ENCODE assay signal across 15 cellular contexts in the genomic region with DNA sequence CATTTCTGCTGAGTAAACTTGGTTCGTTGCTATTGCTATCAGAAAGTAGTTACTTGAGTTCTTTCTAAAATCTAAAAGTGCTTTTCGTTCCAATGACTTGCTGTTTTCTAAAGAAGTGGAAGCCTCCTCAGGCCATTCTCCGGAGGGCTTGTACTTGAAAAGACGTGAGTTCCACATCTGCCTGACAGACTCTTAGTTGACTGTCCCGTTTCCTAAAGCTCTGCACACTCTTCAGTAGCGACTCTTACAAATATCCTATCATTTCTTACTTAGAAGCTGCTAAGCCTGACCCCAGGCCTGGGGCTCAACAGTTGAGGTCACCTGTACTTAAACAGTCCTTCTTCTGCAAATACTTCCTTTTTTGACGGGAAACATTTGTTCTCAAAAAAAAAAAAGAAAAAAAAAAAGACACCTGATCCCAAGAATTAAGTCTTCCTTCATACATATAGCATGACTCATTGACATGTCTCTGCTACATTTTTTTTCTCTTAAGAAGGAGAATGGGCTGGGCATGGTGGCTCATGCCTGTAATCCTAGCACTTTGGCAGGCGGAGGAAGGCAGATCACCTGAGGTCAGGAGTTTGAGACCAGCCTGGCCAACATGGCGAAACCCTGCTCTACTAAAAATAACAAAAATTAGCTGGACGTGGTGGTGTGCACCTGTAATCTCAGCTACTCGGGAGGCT.
DNase-seq lines count a peak whose midpoint lies in the region; ATAC-seq and TF ChIP-seq lines count a peak whose summit lies in the region.
"Had no signal": no experiment of that assay in that cellular context is flagged by ENCODE, and none has a peak within 500 bp of the region (broad histone marks: within the 10 kb centered on the region; RNA-seq: fewer than 3 reads in every experiment).

No MANE protein-coding gene starts in this region.

- H3K27ac ChIP-seq in mesendoderm (ENCODE audit: low read depth, low read length): peak overlapping the region; percentile 43
- no peak overlapping the region for H3K27ac ChIP-seq in colonic mucosa
- H3K27ac ChIP-seq: spleen had no signal

- no peak overlapping the region for H3K4ac ChIP-seq in mesendoderm (ENCODE audit: low read depth, low read length)

- no peak overlapping the region for H3K4me3 ChIP-seq in AG10803 (ENCODE audit: low read length)
- no peak overlapping the region for H3K4me3 ChIP-seq in choroid plexus epithelial cell (ENCODE audit: low read depth, low read length)
- H3K4me3 ChIP-seq in mesendoderm (ENCODE audit: low read length): no peak overlapping the region
- H3K4me3 ChIP-seq in colonic mucosa: no peak overlapping the region
- H3K4me3 ChIP-seq: spleen had no signal

- H3K9ac ChIP-seq in mesendoderm (ENCODE audit: low read length) (no peak overlapping the region), colonic mucosa (ENCODE audit: low read depth in 2 of 2, low read length in 2 of 2) (no peak overlapping the region)
- H3K9ac ChIP-seq: SK-N-SH had no signal

- H3K36me3 ChIP-seq in mesendoderm (ENCODE audit: control insufficient read depth, insufficient read depth, low read length): no peaks in the 10 kb centered on the region
- no peaks in the 10 kb centered on the region for H3K36me3 ChIP-seq in colonic mucosa
- H3K36me3 ChIP-seq: spleen had no signal

- H3K4me1 ChIP-seq in mesendoderm (ENCODE audit: control insufficient read depth, low read depth, low read length): no peaks in the 10 kb centered on the region
- H3K4me1 ChIP-seq in colonic mucosa: no peaks in the 10 kb centered on the region

- no peaks in the 10 kb centered on the region for H3K9me3 ChIP-seq in colonic mucosa
- H3K9me3 ChIP-seq: SK-N-SH had no signal

- no peak overlapping the region for H3K4me2 ChIP-seq in mesendoderm (ENCODE audit: low read length)
- H3K4me2 ChIP-seq: SK-N-SH had no signal

- no peak overlapping the region for H3K56ac ChIP-seq in mesendoderm (ENCODE audit: low read length)

- no peak overlapping the region for H3K18ac ChIP-seq in mesendoderm (ENCODE audit: low read length)

- no peak overlapping the region for H3K23ac ChIP-seq in mesendoderm (ENCODE audit: low read length)

- no peak overlapping the region for H2BK120ac ChIP-seq in mesendoderm (ENCODE audit: low read depth, low read length)

- H3K27me3 ChIP-seq in mesendoderm (ENCODE audit: insufficient read depth, low read length, poor library complexity): no peaks in the 10 kb centered on the region
- no peaks in the 10 kb centered on the region for H3K27me3 ChIP-seq in colonic mucosa

- no peaks in the 10 kb centered on the region for H3K79me2 ChIP-seq in mesendoderm (ENCODE audit: control insufficient read depth, insufficient read depth, low read length)

- no peak overlapping the region for H2BK15ac ChIP-seq in mesendoderm (replicated peaks; ENCODE audit: low read depth)

- TF ChIP-seq CTCF in AG10803 (conservative IDR thresholded peaks at IDR 0.05; ENCODE audit: low read length) (no peak), choroid plexus epithelial cell (conservative IDR thresholded peaks at IDR 0.05; ENCODE audit: low read depth, low read length) (no peak), colonic mucosa (IDR thresholded peaks at IDR 0.05) (no peak)

- WGBS in mesendoderm (ENCODE audit: extremely low coverage, insufficient coverage, low lambda C conversion rate): no CpG with 5 or more reads among the region's 11 CpGs

- DNase-seq in AG10803 (ENCODE audit: low read depth) (peak; percentile 6), LoVo (ENCODE audit: low spot score) (peak; percentile 13), choroid plexus epithelial cell (ENCODE audit: low read depth) (peak; percentile 57), mesendoderm (peak; percentile 83), colonic mucosa (no peak), D341Med (ENCODE audit: low spot score) (no peak)
- DNase-seq: activated naive CD8-positive, alpha-beta T cell treated with anti-CD3 and anti-CD28 coated beads, Interleukin-2, amount 50 U/mL, for 24 hours; CD4-positive, alpha-beta T cell; effector CD8-positive, alpha-beta T cell; NCI-H1436 treated with DMSO at 0.1 percent for 48 hours; posterior cingulate gyrus; spleen had no signal

- H4K8ac ChIP-seq in mesendoderm (ENCODE audit: low read depth, low read length): no peak overlapping the region

- ATAC-seq in HG03159 (IDR thresholded peaks at IDR 0.05; ENCODE audit: unreplicated experiment) (no peak), GM21515 (IDR thresholded peaks at IDR 0.05; ENCODE audit: unreplicated experiment) (no peak)
- ATAC-seq: activated naive CD8-positive, alpha-beta T cell treated with anti-CD3 and anti-CD28 coated beads, Interleukin-2, amount 50 U/mL, for 24 hours had no signal

- intact Hi-C loops in colonic mucosa (cut with DNase I): no loop called here

- no peaks in the 10 kb centered on the region for H3K79me1 ChIP-seq in mesendoderm (ENCODE audit: low read length)

- no peak overlapping the region for H2AK5ac ChIP-seq in mesendoderm (ENCODE audit: low read length)

- H4K5ac ChIP-seq in mesendoderm (ENCODE audit: low read length): no peak overlapping the region

- H2BK5ac ChIP-seq in mesendoderm (ENCODE audit: low read length): no peak overlapping the region

Comparison
In these comparisons a context has a peak if more than half of its experiments do, and no peak if none do; other contexts are left out.
1. DNase-seq: peak in AG10803 (single experiment), LoVo (single experiment), choroid plexus epithelial cell (single experiment) and mesendoderm (single experiment); none in colonic mucosa (single experiment) and D341Med (single experiment).